1 cellular context compared by ENCODE assay signal in genomic region chr3:39724233-39724846, GRCh38.
TF ChIP-seq lines count a peak whose summit lies in the region.

No MANE protein-coding gene starts in this region.

TF ChIP-seq in H1, 55 proteins besides CTCF, POLR2A, EP300 and RAD21 (continued from another document):
- no peak for TF ChIP-seq ASH2L (IDR thresholded peaks at IDR 0.05; ENCODE audit: low read length)
- TF ChIP-seq TBP (IDR thresholded peaks at IDR 0.05; ENCODE audit: low read depth, low read length), result no peak
- TF ChIP-seq SIX5 (IDR thresholded peaks at IDR 0.05; ENCODE audit: low read depth, low read length), result no peak
- no peak for TF ChIP-seq CBX8 (IDR thresholded peaks at IDR 0.05; ENCODE audit: borderline replicate concordance, low read depth, low read length)
- TF ChIP-seq BCL11A (IDR thresholded peaks at IDR 0.05; ENCODE audit: low read depth in 2 of 2, low read length in 2 of 2), result no peak
- no peak for TF ChIP-seq RBBP5 (IDR thresholded peaks at IDR 0.05; ENCODE audit: borderline replicate concordance, low read depth, low read length)
- TF ChIP-seq YY1 (IDR thresholded peaks at IDR 0.05; ENCODE audit: low read depth, low read length), result no peak
- no peak for TF ChIP-seq SP4 (IDR thresholded peaks at IDR 0.05; ENCODE audit: low read length)
- TF ChIP-seq SIN3A (conservative IDR thresholded peaks at IDR 0.05 in 1 of 2, IDR thresholded peaks at IDR 0.05 in 1 of 2; ENCODE audit: low read depth in 1 of 2, low read length in 2 of 2), result no peak
